30 cellular contexts compared by ENCODE assay signal in the genomic region with DNA sequence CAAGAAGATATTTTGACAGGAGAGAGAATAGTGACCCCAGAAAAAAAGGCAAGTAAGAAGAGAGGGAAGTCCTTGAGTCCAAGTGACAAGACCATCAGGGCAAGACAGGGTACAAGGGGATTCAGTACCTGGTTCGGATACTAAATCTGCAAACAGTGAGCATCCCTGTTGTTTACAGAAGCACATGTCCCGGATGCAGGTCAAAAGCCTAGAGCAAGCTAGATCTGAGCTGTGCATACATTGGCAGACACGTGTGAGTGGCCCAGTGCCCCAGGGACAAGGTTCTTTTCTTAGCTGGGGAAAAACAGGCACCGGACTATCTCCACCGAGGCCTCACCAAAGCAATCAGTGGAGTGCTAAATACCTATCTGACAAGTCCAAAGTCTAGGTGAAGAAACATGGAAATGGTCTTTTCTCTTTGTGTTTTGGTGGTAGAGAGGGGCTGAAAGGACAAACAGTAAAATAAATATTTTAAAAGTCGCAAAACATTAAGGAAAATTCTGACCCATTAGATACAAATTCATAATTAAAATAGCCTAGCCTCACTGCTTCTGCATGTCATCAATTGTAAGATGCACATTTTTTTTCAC.
"Had no signal": no experiment of that assay in that cellular context is flagged by ENCODE, and none has a peak within 500 bp of the region (broad histone marks: within the 10 kb centered on the region; RNA-seq: fewer than 3 reads in every experiment).

No MANE protein-coding gene starts in this region.

- H3K27me3 ChIP-seq: colonic mucosa, gastrocnemius medialis, heart left ventricle, neutrophil, tibial nerve, upper lobe of left lung had no signal

- H3K27me3 Mint-ChIP-seq: dendritic cell treated with granulocyte-macrophage colony-stimulating factor and Interleukin-4, amounts not matched to agents 40 ng/mL and 50 ng/mL, for 4 days; progenitor cell of endocrine pancreas had no signal

- H3K36me3 Mint-ChIP-seq: memory B cell; mesothelial cell of epicardium; naive B cell; natural killer cell treated with Interleukin-12 subunit alpha and Interleukin-12 subunit beta and Interleukin-15 and Interleukin-18, amount 100 ng/mL, for 72 hours; stimulated activated effector memory CD8-positive, alpha-beta T cell treated with anti-CD3 and anti-CD28 coated beads, Interleukin-12 subunit alpha, Interleukin-12 subunit beta, amount 100 ng/mL, for 72 hours had no signal

- H3K4me3 Mint-ChIP-seq: dendritic cell treated with granulocyte-macrophage colony-stimulating factor and Interleukin-4, amounts not matched to agents 40 ng/mL and 50 ng/mL, for 4 days; endodermal cell; memory B cell; mesothelial cell of epicardium; naive B cell; natural killer cell treated with Interleukin-12 subunit alpha and Interleukin-12 subunit beta and Interleukin-15 and Interleukin-18, amount 100 ng/mL, for 72 hours; neural crest cell; stimulated activated effector memory CD8-positive, alpha-beta T cell treated with anti-CD3 and anti-CD28 coated beads, Interleukin-12 subunit alpha, Interleukin-12 subunit beta, amount 100 ng/mL, for 72 hours had no signal

- H3K9ac ChIP-seq: parathyroid adenoma had no signal

- H3K9me3 ChIP-seq: colonic mucosa, gastrocnemius medialis, heart left ventricle, mucosa of descending colon, neutrophil, thoracic aorta, tibial nerve, upper lobe of left lung had no signal

- H3K4me1 Mint-ChIP-seq: endodermal cell; memory B cell; mesothelial cell of epicardium; naive B cell; stimulated activated effector memory CD8-positive, alpha-beta T cell treated with anti-CD3 and anti-CD28 coated beads, Interleukin-12 subunit alpha, Interleukin-12 subunit beta, amount 100 ng/mL, for 72 hours had no signal

- H3K9me3 Mint-ChIP-seq: dendritic cell treated with granulocyte-macrophage colony-stimulating factor and Interleukin-4, amounts not matched to agents 40 ng/mL and 50 ng/mL, for 4 days; endodermal cell; memory B cell; natural killer cell treated with Interleukin-12 subunit alpha and Interleukin-12 subunit beta and Interleukin-15 and Interleukin-18, amount 100 ng/mL, for 72 hours; neural crest cell; stimulated activated effector memory CD8-positive, alpha-beta T cell treated with anti-CD3 and anti-CD28 coated beads, Interleukin-12 subunit alpha, Interleukin-12 subunit beta, amount 100 ng/mL, for 72 hours had no signal

- H3K4me3 ChIP-seq: colonic mucosa, gastrocnemius medialis, heart left ventricle, lung, mucosa of descending colon, thoracic aorta, tibial nerve, upper lobe of left lung had no signal

- H3K4me1 ChIP-seq: colonic mucosa, gastrocnemius medialis, heart left ventricle, parathyroid adenoma, tibial nerve, upper lobe of left lung had no signal

- DNase-seq: colonic mucosa; effector CD8-positive, alpha-beta T cell; endodermal cell; foreskin fibroblast; gastrocnemius medialis; heart left ventricle; hippocampal formation; left cardiac atrium; left ventricle myocardium superior; mucosa of descending colon; naive B cell; stimulated activated CD4-positive, alpha-beta T cell treated with anti-CD3 and anti-CD28 coated beads, Interleukin-2, amount 100 ng/mL, for 24 hours; stimulated activated CD4-positive, alpha-beta T cell treated with anti-CD3 and anti-CD28 coated beads, Interleukin-4, amount 100 ng/mL, for 24 hours; stimulated activated naive CD4-positive, alpha-beta T cell treated with Interleukin-2 at 50 U/mL for 16 hours; upper lobe of left lung had no signal

- ATAC-seq: esophagus mucosa; gastrocnemius medialis; heart left ventricle; left cardiac atrium; left ventricle myocardium superior; mucosa of descending colon; natural killer cell treated with Interleukin-12 subunit alpha and Interleukin-12 subunit beta and Interleukin-15 and Interleukin-18, amount 100 ng/mL, for 72 hours; sciatic nerve; stimulated activated effector memory CD8-positive, alpha-beta T cell treated with anti-CD3 and anti-CD28 coated beads, Interleukin-12 subunit alpha, Interleukin-12 subunit beta, amount 100 ng/mL, for 72 hours had no signal

- H3K27ac Mint-ChIP-seq: dendritic cell treated with granulocyte-macrophage colony-stimulating factor and Interleukin-4, amounts not matched to agents 40 ng/mL and 50 ng/mL, for 4 days; endodermal cell; memory B cell; mesothelial cell of epicardium; naive B cell; natural killer cell treated with Interleukin-12 subunit alpha and Interleukin-12 subunit beta and Interleukin-15 and Interleukin-18, amount 100 ng/mL, for 72 hours; progenitor cell of endocrine pancreas; stimulated activated effector memory CD8-positive, alpha-beta T cell treated with anti-CD3 and anti-CD28 coated beads, Interleukin-12 subunit alpha, Interleukin-12 subunit beta, amount 100 ng/mL, for 72 hours had no signal

- H3K27ac ChIP-seq: colonic mucosa, epithelial cell of prostate, gastrocnemius medialis, heart left ventricle, neutrophil, parathyroid adenoma, thoracic aorta, tibial nerve, upper lobe of left lung had no signal

- H3K36me3 ChIP-seq: colonic mucosa, gastrocnemius medialis, heart left ventricle, neutrophil, thoracic aorta, tibial nerve, upper lobe of left lung had no signal
